1 cellular context compared by ENCODE assay signal in genomic region chr10:112953075-112953501, GRCh38.
TF ChIP-seq lines count a peak whose summit lies in the region.

No MANE protein-coding gene starts in this region.

TF ChIP-seq in SK-N-SH, 30 proteins besides CTCF, POLR2A, EP300 and RAD21 (continued from another document):
- TF ChIP-seq, protein P1, sequence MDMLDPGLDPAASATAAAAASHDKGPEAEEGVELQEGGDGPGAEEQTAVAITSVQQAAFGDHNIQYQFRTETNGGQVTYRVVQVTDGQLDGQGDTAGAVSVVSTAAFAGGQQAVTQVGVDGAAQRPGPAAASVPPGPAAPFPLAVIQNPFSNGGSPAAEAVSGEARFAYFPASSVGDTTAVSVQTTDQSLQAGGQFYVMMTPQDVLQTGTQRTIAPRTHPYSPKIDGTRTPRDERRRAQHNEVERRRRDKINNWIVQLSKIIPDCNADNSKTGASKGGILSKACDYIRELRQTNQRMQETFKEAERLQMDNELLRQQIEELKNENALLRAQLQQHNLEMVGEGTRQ (IDR thresholded peaks at IDR 0.05; ENCODE audit: borderline replicate concordance, low read depth, low read length), result no peak
- no peak for TF ChIP-seq SMC3 (IDR thresholded peaks at IDR 0.05; ENCODE audit: low read depth, low read length)
